ENCODE assay signal across 2 cellular contexts in genomic region chr13:98586400-98587144, GRCh38.
TF ChIP-seq lines count a peak whose summit lies in the region.

No MANE protein-coding gene starts in this region.

TF ChIP-seq in HEK293, 187 proteins besides CTCF, POLR2A, EP300 and RAD21:
- TF ChIP-seq KLF9 (tag by site-specific recombination; IDR thresholded peaks at IDR 0.05; ENCODE audit: low read depth) (no peak), EGR2 (tag by site-specific recombination; IDR thresholded peaks at IDR 0.05; ENCODE audit: low read depth) (peak; percentile 40; the same call in 1 of the 2 replicates)

TF ChIP-seq in K562, 482 proteins besides CTCF, POLR2A, EP300 and RAD21:
- TF ChIP-seq, protein P1, sequence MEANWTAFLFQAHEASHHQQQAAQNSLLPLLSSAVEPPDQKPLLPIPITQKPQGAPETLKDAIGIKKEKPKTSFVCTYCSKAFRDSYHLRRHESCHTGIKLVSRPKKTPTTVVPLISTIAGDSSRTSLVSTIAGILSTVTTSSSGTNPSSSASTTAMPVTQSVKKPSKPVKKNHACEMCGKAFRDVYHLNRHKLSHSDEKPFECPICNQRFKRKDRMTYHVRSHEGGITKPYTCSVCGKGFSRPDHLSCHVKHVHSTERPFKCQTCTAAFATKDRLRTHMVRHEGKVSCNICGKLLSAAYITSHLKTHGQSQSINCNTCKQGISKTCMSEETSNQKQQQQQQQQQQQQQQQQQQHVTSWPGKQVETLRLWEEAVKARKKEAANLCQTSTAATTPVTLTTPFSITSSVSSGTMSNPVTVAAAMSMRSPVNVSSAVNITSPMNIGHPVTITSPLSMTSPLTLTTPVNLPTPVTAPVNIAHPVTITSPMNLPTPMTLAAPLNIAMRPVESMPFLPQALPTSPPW (CRISPR knock-in tag; IDR thresholded peaks at IDR 0.05), result peak; percentile 32; the same call in 1 of the 2 replicates
- TF ChIP-seq KAT2B (IDR thresholded peaks at IDR 0.05; ENCODE audit: low read depth, low read length) (no peak), PHF20 (IDR thresholded peaks at IDR 0.05; ENCODE audit: partially characterized antibody) (no peak), U2AF1 (optimal IDR thresholded peaks at IDR 0.05; ENCODE audit: low read depth, low read length) (no peak), MEIS2 (IDR thresholded peaks at IDR 0.05; ENCODE audit: partially characterized antibody) (peak; percentile 47), CBFA2T3 (IDR thresholded peaks at IDR 0.05) (0 out of 2 replicates have a peak, but pooled peaks have one; percentile 10)
- TF ChIP-seq, protein P2, sequence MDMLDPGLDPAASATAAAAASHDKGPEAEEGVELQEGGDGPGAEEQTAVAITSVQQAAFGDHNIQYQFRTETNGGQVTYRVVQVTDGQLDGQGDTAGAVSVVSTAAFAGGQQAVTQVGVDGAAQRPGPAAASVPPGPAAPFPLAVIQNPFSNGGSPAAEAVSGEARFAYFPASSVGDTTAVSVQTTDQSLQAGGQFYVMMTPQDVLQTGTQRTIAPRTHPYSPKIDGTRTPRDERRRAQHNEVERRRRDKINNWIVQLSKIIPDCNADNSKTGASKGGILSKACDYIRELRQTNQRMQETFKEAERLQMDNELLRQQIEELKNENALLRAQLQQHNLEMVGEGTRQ (CRISPR knock-in tag; IDR thresholded peaks at IDR 0.05), result no peak
